ENCODE assay signal across 8 cellular contexts in genomic region chr17:47530557-47531227, GRCh38. TPM values are rescaled to one million over a fixed set of nuclear protein-coding genes. Genes with fewer than 3 reads are reported as not detected.
A peak's percentile ranks its signal among the peaks of the same experiment; 100 is the strongest.
DNase-seq lines count a peak whose midpoint lies in the region; ATAC-seq and TF ChIP-seq lines count a peak whose summit lies in the region.
"Not testable (repeated sequence)": the region's sequence is repeated elsewhere in the genome, so short reads cannot be mapped to it uniquely, and the experiment has no call there.

Gene NPEPPS (plus strand): TSS chr17:47531108. CDS start chr17:47531301, 193 bp downstream.

- ATAC-seq in CD8-positive, alpha-beta T cell = peak; percentile 87
- peak; percentile 70 for ATAC-seq in GM21390 (IDR thresholded peaks at IDR 0.05; ENCODE audit: unreplicated experiment)
- ATAC-seq in memory B cell (ENCODE audit: low read depth) = peak; percentile 81

- H3K36me3 ChIP-seq in CD8-positive, alpha-beta T cell (ENCODE audit: insufficient read depth, low read length); HUES48 (ENCODE audit: control insufficient read depth, insufficient read depth, low read length); NT2/D1 (ENCODE audit: insufficient read depth, insufficient read length, low read length); endocrine pancreas (ENCODE audit: control insufficient read depth, insufficient read depth, low read length): not testable (repeated sequence)

- peak within 1 kb of the TSS; percentile 91 for H3K4me3 Mint-ChIP-seq in CD8-positive, alpha-beta T cell
- peak within 1 kb of the TSS; percentile 90 for H3K4me3 Mint-ChIP-seq in memory B cell

- H3K27me3 ChIP-seq in CD8-positive, alpha-beta T cell (ENCODE audit: insufficient read depth, low read length); HUES48 (ENCODE audit: control insufficient read depth, insufficient read depth, low read length); NT2/D1 (ENCODE audit: insufficient read depth, insufficient read length); endocrine pancreas (ENCODE audit: control insufficient read depth, insufficient read depth, low read length): not testable (repeated sequence)

- H3K9ac ChIP-seq in HUES48 (ENCODE audit: low read depth, low read length) = peak within 1 kb of the TSS; percentile 44; the same call in 1 of the 2 replicates
- H3K9ac ChIP-seq in NT2/D1 (ENCODE audit: insufficient read length, low read depth) = peak within 1 kb of the TSS; percentile 81
- peak within 1 kb of the TSS; percentile 77 for H3K9ac ChIP-seq in endocrine pancreas (ENCODE audit: control insufficient read depth, insufficient read depth, low read length)

- DNase-seq in CD8-positive, alpha-beta T cell = peak; percentile 79 to 94 (median 89)
- DNase-seq in NT2/D1 (ENCODE audit: low read depth, low spot score) (peak; percentile 61), memory B cell (ENCODE audit: low spot score in 2 of 2) (peak; percentile 65 to 75)
- peak; percentile 52 for DNase-seq in activated CD8-positive, alpha-beta memory T cell treated with anti-CD3 and anti-CD28 coated beads, Interleukin-2, amount 50 U/mL, for 24 hours (ENCODE audit: extremely low read depth)
- DNase-seq in stimulated activated CD4-positive, alpha-beta T cell treated with anti-CD3 and anti-CD28 coated beads, TNF-alpha, amount 100 ng/mL, for 4 hours (ENCODE audit: low read depth in 3 of 3) = peak; percentile 63 to 86 (median 86)

- CTCF ChIA-PET in CD8-positive, alpha-beta T cell (lab: Charles Lee) = not testable (repeated sequence)

- not testable (repeated sequence) for H3K9me3 Mint-ChIP-seq in CD8-positive, alpha-beta T cell; memory B cell

- H3K9me3 ChIP-seq in CD8-positive, alpha-beta T cell (ENCODE audit: low read length); HUES48 (ENCODE audit: control insufficient read depth, insufficient read depth, low read length); NT2/D1 (ENCODE audit: insufficient read depth, low read length); endocrine pancreas (ENCODE audit: control insufficient read depth, low read length): not testable (repeated sequence)

- POLR2A ChIA-PET in CD8-positive, alpha-beta T cell (lab: Charles Lee) = not testable (repeated sequence)

- peak within 1 kb of the TSS; percentile 82 for H3K27ac Mint-ChIP-seq in CD8-positive, alpha-beta T cell
- H3K27ac Mint-ChIP-seq in memory B cell = peak within 1 kb of the TSS; percentile 86

- peaks cover 19% of the 10 kb centered on the region for H3K4me1 Mint-ChIP-seq in CD8-positive, alpha-beta T cell (ENCODE audit: low read depth)
- not testable (repeated sequence) for H3K4me1 Mint-ChIP-seq in memory B cell

- not testable (repeated sequence) for H3K36me3 Mint-ChIP-seq in CD8-positive, alpha-beta T cell; memory B cell

- intact Hi-C loops in CD8-positive, alpha-beta T cell (cut with DNase I, micrococcal nuclease) = loop anchor here (2.0 kb wide), 1 partner anchor 38 kb away; no protein-coding TSS in a partner anchor

- peak within 1 kb of the TSS; percentile 49 for H3K4me3 ChIP-seq in CD8-positive, alpha-beta T cell (ENCODE audit: low read depth, low read length)
- peak within 1 kb of the TSS; percentile 74 for H3K4me3 ChIP-seq in HUES48 (ENCODE audit: low read depth, low read length)
- H3K4me3 ChIP-seq in NT2/D1 (ENCODE audit: insufficient read length, low read depth) = peak within 1 kb of the TSS; percentile 50
- H3K4me3 ChIP-seq in endocrine pancreas (ENCODE audit: control insufficient read depth, insufficient read depth, low read length) = not testable (repeated sequence)

- peak within 1 kb of the TSS; percentile 30 for H3K27ac ChIP-seq in CD8-positive, alpha-beta T cell (ENCODE audit: low read depth, low read length)
- H3K27ac ChIP-seq in HUES48 (ENCODE audit: low read depth, low read length) = peak within 1 kb of the TSS; percentile 83

- TF ChIP-seq CTCF in CD8-positive, alpha-beta T cell (IDR thresholded peaks at IDR 0.05) = not testable (repeated sequence)

- H3K4me1 ChIP-seq in CD8-positive, alpha-beta T cell (ENCODE audit: insufficient read depth, low read length); HUES48 (ENCODE audit: control insufficient read depth, insufficient read depth, low read length); NT2/D1 (ENCODE audit: insufficient read depth, insufficient read length); endocrine pancreas (ENCODE audit: control insufficient read depth, insufficient read depth, low read length): not testable (repeated sequence)

- H3K27me3 Mint-ChIP-seq in CD8-positive, alpha-beta T cell (ENCODE audit: low read depth); memory B cell: not testable (repeated sequence)

RNA-seq across cellular contexts. Expression of gene NPEPPS, which starts in this region (rescaled TPM):
- total RNA-seq in CD8-positive, alpha-beta T cell = 10 to 100 TPM; 84.6 to 94.5 TPM
